Comparison of ENCODE assay signal across 8 cellular contexts in genomic region chr18:14978962-14979535, GRCh38.
A peak's percentile ranks its signal among the peaks of the same experiment; 100 is the strongest.
DNase-seq lines count a peak whose midpoint lies in the region; ATAC-seq and TF ChIP-seq lines count a peak whose summit lies in the region.

No MANE protein-coding gene starts in this region.

- no peak overlapping the region for H3K4me2 ChIP-seq in DND-41 (ENCODE audit: insufficient read depth, low read length)

- H3K4me1 ChIP-seq in DND-41 (ENCODE audit: insufficient read depth, low read length), result no peaks in the 10 kb centered on the region

- H3K36me3 ChIP-seq in DND-41 (ENCODE audit: insufficient read depth, low read length), result no peaks in the 10 kb centered on the region

- H3K27ac Mint-ChIP-seq in natural killer cell treated with Interleukin-12 subunit alpha and Interleukin-12 subunit beta and Interleukin-15 and Interleukin-18, amount 100 ng/mL, for 72 hours, result no peak overlapping the region

- peak; percentile 56 for TF ChIP-seq CTCF in DND-41 (IDR thresholded peaks at IDR 0.05; ENCODE audit: borderline replicate concordance, extremely low read depth, low read length, poor library complexity, severe bottlenecking)
- TF ChIP-seq CTCF in astrocyte of the cerebellum (IDR thresholded peaks at IDR 0.05; ENCODE audit: low read depth, low read length, missing control alignments), result peak; percentile 62

- H4K20me1 ChIP-seq in DND-41 (ENCODE audit: insufficient read depth, low read length), result no peaks in the 10 kb centered on the region

- no peaks in the 10 kb centered on the region for H3K4me1 Mint-ChIP-seq in natural killer cell treated with Interleukin-12 subunit alpha and Interleukin-12 subunit beta and Interleukin-15 and Interleukin-18, amount 100 ng/mL, for 72 hours (ENCODE audit: low read depth in 2 of 2)

- no peak overlapping the region for H2AFZ ChIP-seq in DND-41 (ENCODE audit: low read depth, low read length)

- H3K9me3 ChIP-seq in DND-41 (ENCODE audit: insufficient read depth, low read length, severe bottlenecking), result no peaks in the 10 kb centered on the region

- H3K27me3 Mint-ChIP-seq in natural killer cell treated with Interleukin-12 subunit alpha and Interleukin-12 subunit beta and Interleukin-15 and Interleukin-18, amount 100 ng/mL, for 72 hours, result no peaks in the 10 kb centered on the region

- no peaks in the 10 kb centered on the region for H3K79me2 ChIP-seq in DND-41 (ENCODE audit: insufficient read depth, low read length)

- H3K4me3 Mint-ChIP-seq in natural killer cell treated with Interleukin-12 subunit alpha and Interleukin-12 subunit beta and Interleukin-15 and Interleukin-18, amount 100 ng/mL, for 72 hours, result no peak overlapping the region

- no peaks in the 10 kb centered on the region for H3K36me3 Mint-ChIP-seq in natural killer cell treated with Interleukin-12 subunit alpha and Interleukin-12 subunit beta and Interleukin-15 and Interleukin-18, amount 100 ng/mL, for 72 hours

- no peak overlapping the region for H3K27ac ChIP-seq in DND-41 (ENCODE audit: low read length)

- DNase-seq in DND-41 (peak; percentile 41), M059J (ENCODE audit: low read depth) (peak; percentile 51), astrocyte of the cerebellum (ENCODE audit: low read depth) (no peak), myocyte (ENCODE audit: low read depth) (peak; percentile 78)
- no peak for DNase-seq in natural killer cell treated with Interleukin-12 subunit alpha and Interleukin-12 subunit beta and Interleukin-15 and Interleukin-18, amount 100 ng/mL, for 72 hours (ENCODE audit: low spot score)

- no peaks in the 10 kb centered on the region for H3K9me3 Mint-ChIP-seq in natural killer cell treated with Interleukin-12 subunit alpha and Interleukin-12 subunit beta and Interleukin-15 and Interleukin-18, amount 100 ng/mL, for 72 hours

- no peaks in the 10 kb centered on the region for H3K27me3 ChIP-seq in DND-41 (ENCODE audit: insufficient read depth, low read length, poor library complexity)

- in situ Hi-C loops in astrocyte of the cerebellum (cut with HindIII; ENCODE audit: low sequenced_read_pairs), result no loop called here

- H3K4me3 ChIP-seq in DND-41 (ENCODE audit: low read depth in 1 of 2, low read length in 2 of 2) (no peak overlapping the region), astrocyte of the cerebellum (ENCODE audit: low read depth, low read length) (no peak overlapping the region)

- ATAC-seq in DND-41 (ENCODE audit: insufficient read depth, low read depth) (peak; percentile 68), HG03457 (IDR thresholded peaks at IDR 0.05; ENCODE audit: unreplicated experiment) (no peak), HG03097 (IDR thresholded peaks at IDR 0.05; ENCODE audit: low FRiP score, unreplicated experiment) (no peak), GM18870 (IDR thresholded peaks at IDR 0.05; ENCODE audit: unreplicated experiment) (no peak)
- no peak for ATAC-seq in natural killer cell treated with Interleukin-12 subunit alpha and Interleukin-12 subunit beta and Interleukin-15 and Interleukin-18, amount 100 ng/mL, for 72 hours

- no peak overlapping the region for H3K9ac ChIP-seq in DND-41 (ENCODE audit: low read depth, low read length)

Comparison
In these comparisons a context has a peak if more than half of its experiments do, and no peak if none do; other contexts are left out.
1. DNase-seq: peak in DND-41 (single experiment), M059J (single experiment) and myocyte (single experiment); none in astrocyte of the cerebellum (single experiment) and natural killer cell treated with Interleukin-12 subunit alpha and Interleukin-12 subunit beta and Interleukin-15 and Interleukin-18, amount 100 ng/mL, for 72 hours (single experiment).